Comparison of ENCODE assay signal across 11 cellular contexts in genomic region chr6:49587262-49587661, GRCh38. TPM values are rescaled to one million over a fixed set of nuclear protein-coding genes. Genes with fewer than 3 reads are reported as not detected.
"Had no signal": no experiment of that assay in that cellular context is flagged by ENCODE, and none has a peak within 500 bp of the region (broad histone marks: within the 10 kb centered on the region; RNA-seq: fewer than 3 reads in every experiment).

No MANE protein-coding gene starts in this region.

RNA-seq across cellular contexts. Expression of gene C6orf141, which starts 36.8 kb away (rescaled TPM):
- total RNA-seq: OCI-LY7, Right ventricle myocardium inferior, Right ventricle myocardium superior, SJCRH30, SJSA1, SK-MEL-5, T-cell had no signal
- polyA plus RNA-seq: SK-N-SH had no signal

RNA-seq across cellular contexts. Expression of gene RHAG, which starts 49.4 kb away (rescaled TPM):
- total RNA-seq: OCI-LY7, PC-9, Peyer's patch, RPMI7951, SJCRH30, SJSA1, SK-MEL-5 had no signal
- polyA plus RNA-seq: SK-N-SH had no signal
